ENCODE assay signal across 1 cellular context in the genomic region with DNA sequence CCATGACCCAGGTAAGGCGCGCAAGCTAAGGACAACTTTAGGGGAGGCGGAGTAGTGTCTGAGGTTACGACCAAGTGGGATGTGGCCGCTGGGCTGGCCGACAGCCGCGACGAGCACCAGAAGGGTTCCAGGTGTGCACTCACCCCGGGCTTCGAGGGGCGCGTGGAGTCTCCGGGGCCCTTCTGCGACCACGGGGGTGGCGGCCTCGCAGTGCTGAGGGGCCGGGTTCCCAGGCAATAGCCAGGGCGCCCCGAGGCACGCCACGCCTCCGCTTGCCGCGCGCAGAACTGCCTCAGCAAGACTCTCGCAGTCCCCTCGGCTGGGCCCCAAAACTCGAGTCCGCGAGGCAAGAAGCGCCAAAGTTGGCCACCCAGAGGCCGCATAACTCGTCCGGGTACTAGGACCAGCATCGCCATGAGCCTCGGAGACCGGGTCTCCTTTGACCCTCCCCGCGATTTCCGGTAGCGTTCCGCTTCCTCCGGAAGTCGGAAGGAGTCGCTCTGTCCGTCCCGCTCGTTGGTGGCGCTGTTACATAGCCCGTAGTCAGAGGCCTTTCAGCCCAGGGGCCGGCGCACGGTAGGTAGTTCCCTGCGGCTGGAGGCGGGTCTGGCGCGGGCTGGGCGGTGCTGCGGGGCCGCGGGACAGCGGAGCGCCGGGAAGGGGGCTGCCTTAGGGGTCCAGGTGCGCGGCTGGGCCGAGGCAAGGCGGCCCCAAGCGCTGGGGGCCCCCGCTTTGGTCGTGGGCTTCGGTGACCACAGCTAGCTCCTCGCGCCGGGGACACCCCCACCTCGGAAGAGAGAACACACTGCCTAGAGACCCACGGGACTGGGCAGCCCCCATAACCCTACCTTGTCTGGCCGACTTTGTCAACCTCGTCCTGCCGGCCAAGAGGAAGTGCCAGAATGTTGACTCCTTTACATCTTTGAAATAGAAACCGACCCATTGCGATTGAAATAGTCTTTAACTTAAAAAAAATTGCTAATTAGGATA.
A peak's percentile ranks its signal among the peaks of the same experiment; 100 is the strongest.
TF ChIP-seq lines count a peak whose summit lies in the region.

A gene with protein sequence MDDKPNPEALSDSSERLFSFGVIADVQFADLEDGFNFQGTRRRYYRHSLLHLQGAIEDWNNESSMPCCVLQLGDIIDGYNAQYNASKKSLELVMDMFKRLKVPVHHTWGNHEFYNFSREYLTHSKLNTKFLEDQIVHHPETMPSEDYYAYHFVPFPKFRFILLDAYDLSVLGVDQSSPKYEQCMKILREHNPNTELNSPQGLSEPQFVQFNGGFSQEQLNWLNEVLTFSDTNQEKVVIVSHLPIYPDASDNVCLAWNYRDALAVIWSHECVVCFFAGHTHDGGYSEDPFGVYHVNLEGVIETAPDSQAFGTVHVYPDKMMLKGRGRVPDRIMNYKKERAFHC (plus strand): TSS at position 503 of the 990 bp plus-strand sequence. CDS start 7,333 bp downstream, outside the sequence.
A gene (minus strand): TSS at position 442 of the 990 bp plus-strand sequence. CDS start 26 bp downstream, at position 416.

TF ChIP-seq in HepG2, 621 proteins besides CTCF, POLR2A, EP300 and RAD21 (continued from another document and continues in another):
- TF ChIP-seq, protein P1, sequence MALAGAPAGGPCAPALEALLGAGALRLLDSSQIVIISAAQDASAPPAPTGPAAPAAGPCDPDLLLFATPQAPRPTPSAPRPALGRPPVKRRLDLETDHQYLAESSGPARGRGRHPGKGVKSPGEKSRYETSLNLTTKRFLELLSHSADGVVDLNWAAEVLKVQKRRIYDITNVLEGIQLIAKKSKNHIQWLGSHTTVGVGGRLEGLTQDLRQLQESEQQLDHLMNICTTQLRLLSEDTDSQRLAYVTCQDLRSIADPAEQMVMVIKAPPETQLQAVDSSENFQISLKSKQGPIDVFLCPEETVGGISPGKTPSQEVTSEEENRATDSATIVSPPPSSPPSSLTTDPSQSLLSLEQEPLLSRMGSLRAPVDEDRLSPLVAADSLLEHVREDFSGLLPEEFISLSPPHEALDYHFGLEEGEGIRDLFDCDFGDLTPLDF (CRISPR knock-in tag; IDR thresholded peaks at IDR 0.05): peak; percentile 78
- TF ChIP-seq ZNF550 (CRISPR knock-in tag; IDR thresholded peaks at IDR 0.05; ENCODE audit: borderline replicate concordance): no peak
- no peak; the same call in 1 of the 2 replicates for TF ChIP-seq SAFB2 (CRISPR knock-in tag; IDR thresholded peaks at IDR 0.05; ENCODE audit: borderline replicate concordance, low read depth)
- TF ChIP-seq, protein P2, sequence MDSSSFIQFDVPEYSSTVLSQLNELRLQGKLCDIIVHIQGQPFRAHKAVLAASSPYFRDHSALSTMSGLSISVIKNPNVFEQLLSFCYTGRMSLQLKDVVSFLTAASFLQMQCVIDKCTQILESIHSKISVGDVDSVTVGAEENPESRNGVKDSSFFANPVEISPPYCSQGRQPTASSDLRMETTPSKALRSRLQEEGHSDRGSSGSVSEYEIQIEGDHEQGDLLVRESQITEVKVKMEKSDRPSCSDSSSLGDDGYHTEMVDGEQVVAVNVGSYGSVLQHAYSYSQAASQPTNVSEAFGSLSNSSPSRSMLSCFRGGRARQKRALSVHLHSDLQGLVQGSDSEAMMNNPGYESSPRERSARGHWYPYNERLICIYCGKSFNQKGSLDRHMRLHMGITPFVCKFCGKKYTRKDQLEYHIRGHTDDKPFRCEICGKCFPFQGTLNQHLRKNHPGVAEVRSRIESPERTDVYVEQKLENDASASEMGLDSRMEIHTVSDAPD (CRISPR knock-in tag; IDR thresholded peaks at IDR 0.05): 0 out of 2 replicates have a peak, but pooled peaks have one; percentile 36
- peak; percentile 93 for TF ChIP-seq ELF1 (CRISPR knock-in tag; IDR thresholded peaks at IDR 0.05)
- no peak for TF ChIP-seq ZBTB21 (CRISPR knock-in tag; IDR thresholded peaks at IDR 0.05)
- no peak for TF ChIP-seq PCBP2 (optimal IDR thresholded peaks at IDR 0.05; ENCODE audit: low read depth, low read length, poor library complexity, severe bottlenecking)
- TF ChIP-seq ERF (CRISPR knock-in tag; IDR thresholded peaks at IDR 0.05): peak; percentile 81
- TF ChIP-seq, protein P3, sequence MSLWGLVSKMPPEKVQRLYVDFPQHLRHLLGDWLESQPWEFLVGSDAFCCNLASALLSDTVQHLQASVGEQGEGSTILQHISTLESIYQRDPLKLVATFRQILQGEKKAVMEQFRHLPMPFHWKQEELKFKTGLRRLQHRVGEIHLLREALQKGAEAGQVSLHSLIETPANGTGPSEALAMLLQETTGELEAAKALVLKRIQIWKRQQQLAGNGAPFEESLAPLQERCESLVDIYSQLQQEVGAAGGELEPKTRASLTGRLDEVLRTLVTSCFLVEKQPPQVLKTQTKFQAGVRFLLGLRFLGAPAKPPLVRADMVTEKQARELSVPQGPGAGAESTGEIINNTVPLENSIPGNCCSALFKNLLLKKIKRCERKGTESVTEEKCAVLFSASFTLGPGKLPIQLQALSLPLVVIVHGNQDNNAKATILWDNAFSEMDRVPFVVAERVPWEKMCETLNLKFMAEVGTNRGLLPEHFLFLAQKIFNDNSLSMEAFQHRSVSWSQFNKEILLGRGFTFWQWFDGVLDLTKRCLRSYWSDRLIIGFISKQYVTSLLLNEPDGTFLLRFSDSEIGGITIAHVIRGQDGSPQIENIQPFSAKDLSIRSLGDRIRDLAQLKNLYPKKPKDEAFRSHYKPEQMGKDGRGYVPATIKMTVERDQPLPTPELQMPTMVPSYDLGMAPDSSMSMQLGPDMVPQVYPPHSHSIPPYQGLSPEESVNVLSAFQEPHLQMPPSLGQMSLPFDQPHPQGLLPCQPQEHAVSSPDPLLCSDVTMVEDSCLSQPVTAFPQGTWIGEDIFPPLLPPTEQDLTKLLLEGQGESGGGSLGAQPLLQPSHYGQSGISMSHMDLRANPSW (CRISPR knock-in tag; IDR thresholded peaks at IDR 0.05; ENCODE audit: borderline replicate concordance): no peak
- TF ChIP-seq HOXA7 (CRISPR knock-in tag; IDR thresholded peaks at IDR 0.05): no peak
- peak; percentile 72; the same call in 1 of the 2 replicates for TF ChIP-seq RFXAP (CRISPR knock-in tag; IDR thresholded peaks at IDR 0.05; ENCODE audit: borderline replicate concordance)
- TF ChIP-seq SALL2 (CRISPR knock-in tag; IDR thresholded peaks at IDR 0.05): peak; percentile 86
- TF ChIP-seq ZMYM3 (CRISPR knock-in tag; IDR thresholded peaks at IDR 0.05): no peak; the same call in 1 of the 2 replicates
- peak; percentile 48; the same call in 1 of the 2 replicates for TF ChIP-seq FOXJ3 (CRISPR knock-in tag; IDR thresholded peaks at IDR 0.05; ENCODE audit: borderline replicate concordance)
- TF ChIP-seq, protein P4, sequence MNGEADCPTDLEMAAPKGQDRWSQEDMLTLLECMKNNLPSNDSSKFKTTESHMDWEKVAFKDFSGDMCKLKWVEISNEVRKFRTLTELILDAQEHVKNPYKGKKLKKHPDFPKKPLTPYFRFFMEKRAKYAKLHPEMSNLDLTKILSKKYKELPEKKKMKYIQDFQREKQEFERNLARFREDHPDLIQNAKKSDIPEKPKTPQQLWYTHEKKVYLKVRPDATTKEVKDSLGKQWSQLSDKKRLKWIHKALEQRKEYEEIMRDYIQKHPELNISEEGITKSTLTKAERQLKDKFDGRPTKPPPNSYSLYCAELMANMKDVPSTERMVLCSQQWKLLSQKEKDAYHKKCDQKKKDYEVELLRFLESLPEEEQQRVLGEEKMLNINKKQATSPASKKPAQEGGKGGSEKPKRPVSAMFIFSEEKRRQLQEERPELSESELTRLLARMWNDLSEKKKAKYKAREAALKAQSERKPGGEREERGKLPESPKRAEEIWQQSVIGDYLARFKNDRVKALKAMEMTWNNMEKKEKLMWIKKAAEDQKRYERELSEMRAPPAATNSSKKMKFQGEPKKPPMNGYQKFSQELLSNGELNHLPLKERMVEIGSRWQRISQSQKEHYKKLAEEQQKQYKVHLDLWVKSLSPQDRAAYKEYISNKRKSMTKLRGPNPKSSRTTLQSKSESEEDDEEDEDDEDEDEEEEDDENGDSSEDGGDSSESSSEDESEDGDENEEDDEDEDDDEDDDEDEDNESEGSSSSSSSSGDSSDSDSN (CRISPR knock-in tag; IDR thresholded peaks at IDR 0.05): peak; percentile 99
- TF ChIP-seq NFYB (CRISPR knock-in tag; IDR thresholded peaks at IDR 0.05): peak; percentile 57
- TF ChIP-seq, protein P5, sequence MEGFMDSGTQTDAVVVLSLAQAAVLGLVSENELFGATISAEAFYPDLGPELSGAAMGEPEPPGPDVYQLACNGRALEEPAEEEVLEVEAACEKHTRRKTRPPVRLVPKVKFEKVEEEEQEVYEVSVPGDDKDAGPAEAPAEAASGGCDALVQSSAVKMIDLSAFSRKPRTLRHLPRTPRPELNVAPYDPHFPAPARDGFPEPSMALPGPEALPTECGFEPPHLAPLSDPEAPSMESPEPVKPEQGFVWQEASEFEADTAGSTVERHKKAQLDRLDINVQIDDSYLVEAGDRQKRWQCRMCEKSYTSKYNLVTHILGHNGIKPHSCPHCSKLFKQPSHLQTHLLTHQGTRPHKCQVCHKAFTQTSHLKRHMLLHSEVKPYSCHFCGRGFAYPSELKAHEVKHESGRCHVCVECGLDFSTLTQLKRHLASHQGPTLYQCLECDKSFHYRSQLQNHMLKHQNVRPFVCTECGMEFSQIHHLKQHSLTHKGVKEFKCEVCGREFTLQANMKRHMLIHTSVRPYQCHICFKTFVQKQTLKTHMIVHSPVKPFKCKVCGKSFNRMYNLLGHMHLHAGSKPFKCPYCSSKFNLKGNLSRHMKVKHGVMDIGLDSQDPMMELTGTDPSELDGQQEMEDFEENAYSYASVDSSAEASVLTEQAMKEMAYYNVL (CRISPR knock-in tag; IDR thresholded peaks at IDR 0.05; ENCODE audit: borderline replicate concordance): no peak
- peak; percentile 55 for TF ChIP-seq ZNF777 (CRISPR knock-in tag; IDR thresholded peaks at IDR 0.05)
- no peak for TF ChIP-seq TOPORS (CRISPR knock-in tag; IDR thresholded peaks at IDR 0.05)
- TF ChIP-seq FLYWCH1 (CRISPR knock-in tag; IDR thresholded peaks at IDR 0.05): no peak
- TF ChIP-seq ZFX (CRISPR knock-in tag; IDR thresholded peaks at IDR 0.05; ENCODE audit: low read depth): peak; percentile 98
- no peak for TF ChIP-seq ZNF484 (CRISPR knock-in tag; IDR thresholded peaks at IDR 0.05; ENCODE audit: borderline replicate concordance, low read depth)
- peak; percentile 87 for TF ChIP-seq ZNF350 (CRISPR knock-in tag; IDR thresholded peaks at IDR 0.05; ENCODE audit: borderline replicate concordance, low read depth)
- TF ChIP-seq, protein P6, sequence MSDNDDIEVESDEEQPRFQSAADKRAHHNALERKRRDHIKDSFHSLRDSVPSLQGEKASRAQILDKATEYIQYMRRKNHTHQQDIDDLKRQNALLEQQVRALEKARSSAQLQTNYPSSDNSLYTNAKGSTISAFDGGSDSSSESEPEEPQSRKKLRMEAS (IDR thresholded peaks at IDR 0.05): peak; percentile 47; the same call in 1 of the 2 replicates
- 0 out of 2 replicates have a peak, but pooled peaks have one; percentile 34 for TF ChIP-seq ZNF468 (CRISPR knock-in tag; IDR thresholded peaks at IDR 0.05)
- TF ChIP-seq NR1H2 (CRISPR knock-in tag; IDR thresholded peaks at IDR 0.05; ENCODE audit: borderline replicate concordance, low read depth): peak; percentile 78; the same call in 1 of the 2 replicates
- TF ChIP-seq, protein P7, sequence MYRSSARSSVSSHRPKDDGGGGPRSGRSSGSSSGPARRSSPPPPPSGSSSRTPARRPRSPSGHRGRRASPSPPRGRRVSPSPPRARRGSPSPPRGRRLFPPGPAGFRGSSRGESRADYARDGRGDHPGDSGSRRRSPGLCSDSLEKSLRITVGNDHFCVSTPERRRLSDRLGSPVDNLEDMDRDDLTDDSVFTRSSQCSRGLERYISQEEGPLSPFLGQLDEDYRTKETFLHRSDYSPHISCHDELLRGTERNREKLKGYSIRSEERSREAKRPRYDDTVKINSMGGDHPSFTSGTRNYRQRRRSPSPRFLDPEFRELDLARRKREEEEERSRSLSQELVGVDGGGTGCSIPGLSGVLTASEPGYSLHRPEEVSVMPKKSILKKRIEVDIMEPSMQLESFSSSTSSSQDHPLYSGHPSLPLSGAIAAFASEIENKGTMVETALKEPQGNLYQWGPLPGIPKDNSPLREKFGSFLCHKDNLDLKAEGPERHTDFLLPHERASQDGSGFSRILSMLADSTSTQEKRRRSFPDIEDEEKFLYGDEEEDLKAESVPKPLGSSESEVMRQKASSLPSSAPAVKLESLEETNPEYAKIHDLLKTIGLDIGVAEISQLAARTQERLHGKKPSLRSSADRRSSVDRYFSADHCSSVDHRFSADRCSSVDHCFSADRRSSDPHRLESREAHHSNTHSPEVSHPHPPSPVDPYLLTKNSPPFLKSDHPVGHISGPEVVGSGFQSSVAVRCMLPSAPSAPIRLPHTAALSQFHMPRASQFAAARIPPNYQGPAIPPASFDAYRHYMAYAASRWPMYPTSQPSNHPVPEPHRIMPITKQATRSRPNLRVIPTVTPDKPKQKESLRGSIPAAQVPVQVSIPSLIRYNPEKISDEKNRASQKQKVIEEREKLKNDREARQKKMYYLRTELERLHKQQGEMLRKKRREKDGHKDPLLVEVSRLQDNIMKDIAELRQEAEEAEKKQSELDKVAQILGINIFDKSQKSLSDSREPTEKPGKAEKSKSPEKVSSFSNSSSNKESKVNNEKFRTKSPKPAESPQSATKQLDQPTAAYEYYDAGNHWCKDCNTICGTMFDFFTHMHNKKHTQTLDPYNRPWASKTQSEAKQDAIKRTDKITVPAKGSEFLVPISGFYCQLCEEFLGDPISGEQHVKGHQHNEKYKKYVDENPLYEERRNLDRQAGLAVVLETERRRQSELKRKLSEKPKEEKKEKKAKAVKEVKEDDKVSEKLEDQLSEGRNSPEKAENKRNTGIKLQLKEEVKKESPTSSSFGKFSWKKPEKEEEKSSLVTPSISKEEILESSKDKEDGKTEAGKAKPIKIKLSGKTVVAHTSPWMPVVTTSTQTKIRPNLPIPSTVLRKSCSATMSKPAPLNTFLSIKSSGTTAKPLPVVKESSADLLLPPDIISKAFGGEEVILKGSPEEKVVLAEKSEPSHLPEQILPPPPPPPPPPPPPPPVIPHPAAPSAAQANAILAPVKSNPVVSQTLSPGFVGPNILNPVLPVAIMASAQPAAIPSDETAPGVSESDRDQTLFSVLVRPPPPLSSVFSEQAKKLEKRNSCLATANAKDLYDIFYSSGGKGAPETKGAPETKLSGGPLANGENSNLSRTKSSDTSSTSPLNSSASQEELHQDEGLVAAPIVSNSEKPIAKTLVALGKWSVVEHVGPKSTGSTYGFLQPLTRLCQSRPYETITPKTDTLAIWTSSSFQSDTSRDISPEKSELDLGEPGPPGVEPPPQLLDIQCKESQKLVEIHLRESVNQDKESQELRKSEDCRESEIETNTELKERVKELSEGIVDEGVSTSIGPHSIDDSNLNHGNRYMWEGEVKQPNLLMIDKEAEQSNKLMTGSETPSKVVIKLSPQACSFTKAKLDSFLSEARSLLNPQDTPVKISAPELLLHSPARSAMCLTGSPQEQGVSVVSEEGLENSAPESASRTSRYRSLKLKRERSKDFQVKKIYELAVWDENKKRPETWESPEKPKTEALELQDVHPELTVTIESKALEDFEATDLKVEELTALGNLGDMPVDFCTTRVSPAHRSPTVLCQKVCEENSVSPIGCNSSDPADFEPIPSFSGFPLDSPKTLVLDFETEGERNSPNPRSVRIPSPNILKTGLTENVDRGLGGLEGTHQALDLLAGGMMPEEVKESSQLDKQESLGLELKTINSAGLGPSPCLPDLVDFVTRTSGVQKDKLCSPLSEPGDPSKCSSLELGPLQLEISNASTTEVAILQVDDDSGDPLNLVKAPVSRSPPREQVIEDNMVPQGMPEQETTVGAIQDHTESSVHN (CRISPR knock-in tag; IDR thresholded peaks at IDR 0.05): 0 out of 2 replicates have a peak, but pooled peaks have one; percentile 68
- TF ChIP-seq U2AF2 (IDR thresholded peaks at IDR 0.05; ENCODE audit: low read depth, low read length): no peak
- no peak for TF ChIP-seq NCOR1 (IDR thresholded peaks at IDR 0.05; ENCODE audit: borderline replicate concordance, low read length)
- TF ChIP-seq, protein P8, sequence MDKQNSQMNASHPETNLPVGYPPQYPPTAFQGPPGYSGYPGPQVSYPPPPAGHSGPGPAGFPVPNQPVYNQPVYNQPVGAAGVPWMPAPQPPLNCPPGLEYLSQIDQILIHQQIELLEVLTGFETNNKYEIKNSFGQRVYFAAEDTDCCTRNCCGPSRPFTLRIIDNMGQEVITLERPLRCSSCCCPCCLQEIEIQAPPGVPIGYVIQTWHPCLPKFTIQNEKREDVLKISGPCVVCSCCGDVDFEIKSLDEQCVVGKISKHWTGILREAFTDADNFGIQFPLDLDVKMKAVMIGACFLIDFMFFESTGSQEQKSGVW (CRISPR knock-in tag; IDR thresholded peaks at IDR 0.05; ENCODE audit: borderline replicate concordance): no peak
